In genomic region chr1:232610187-232610901, GRCh38 we compare ENCODE assay signal across 29 cellular contexts. TPM values are rescaled to one million over a fixed set of nuclear protein-coding genes. Genes with fewer than 3 reads are reported as not detected.
DNase-seq lines count a peak whose midpoint lies in the region; ATAC-seq, FAIRE-seq and TF ChIP-seq lines count a peak whose summit lies in the region.
"Had no signal": no experiment of that assay in that cellular context is flagged by ENCODE, and none has a peak within 500 bp of the region (broad histone marks: within the 10 kb centered on the region; RNA-seq: fewer than 3 reads in every experiment).

No MANE protein-coding gene starts in this region.

- H3K79me2 ChIP-seq in HepG2 (ENCODE audit: insufficient read depth, low read length): no peaks in the 10 kb centered on the region

- H2AFZ ChIP-seq in HepG2 (ENCODE audit: low read length): no peak overlapping the region

- H3K27me3 ChIP-seq in HepG2 (ENCODE audit: control insufficient read depth in 1 of 2, insufficient read depth in 2 of 2, low read length in 2 of 2) (no peaks in the 10 kb centered on the region), spleen (replicated peaks in 1 of 7) (no peaks in the 10 kb centered on the region)
- H3K27me3 ChIP-seq: body of pancreas, foreskin keratinocyte, SJSA1 had no signal

- H3K4me3 ChIP-seq in HepG2 (replicated peaks in 1 of 3; ENCODE audit: insufficient read depth in 1 of 3, low read depth in 2 of 3, low read length in 3 of 3) (no peak overlapping the region), spleen (peak overlapping the region in 1 of 8 donors; percentile 45)
- H3K4me3 ChIP-seq: body of pancreas, prostate gland, SJSA1 had no signal

- H3K4me1 ChIP-seq in HepG2 (ENCODE audit: insufficient read depth, low read length): no peaks in the 10 kb centered on the region
- peaks cover 0 to 50% (median 2%) of the 10 kb centered on the region in 6 donors for H3K4me1 ChIP-seq in spleen
- H3K4me1 ChIP-seq: foreskin keratinocyte, prostate gland had no signal

- TF ChIP-seq POLR2A in HepG2 (IDR thresholded peaks at IDR 0.05; ENCODE audit: insufficient read depth in 1 of 2, low read depth in 2 of 2, low read length in 2 of 2) (no peak), spleen (IDR thresholded peaks at IDR 0.05) (no peak), GM12892 (IDR thresholded peaks at IDR 0.05; ENCODE audit: low read depth, low read length) (no peak)

- ATAC-seq in HepG2 (no peak), GM21717 (IDR thresholded peaks at IDR 0.05; ENCODE audit: unreplicated experiment) (no peak)
- ATAC-seq: activated CD4-positive, CD25-positive, alpha-beta regulatory T cell treated with anti-CD3 and anti-CD28 coated beads, Interleukin-2, amount 50 U/mL, for 24 hours; activated CD8-positive, alpha-beta T cell treated with anti-CD3 and anti-CD28 coated beads, Interleukin-2, amount 10 ng/mL, durations not matched to agents 7 days and 5 days; activated naive CD8-positive, alpha-beta T cell treated with anti-CD3 and anti-CD28 coated beads, Interleukin-2, amount 50 U/mL, for 24 hours; body of pancreas; CD8-positive, alpha-beta T cell; esophagus mucosa; foreskin keratinocyte; T-cell had no signal

- no peaks in the 10 kb centered on the region for H3K36me3 ChIP-seq in HepG2 (replicated peaks in 1 of 2; ENCODE audit: control insufficient read depth in 1 of 2, insufficient read depth in 2 of 2, low read length in 2 of 2)
- H3K36me3 ChIP-seq in spleen: no peaks in the 10 kb centered on the region
- H3K36me3 ChIP-seq: prostate gland, SJSA1 had no signal

- POLR2A ChIA-PET in HepG2 (lab: Yijun Ruan, JAX): no interaction called here

- intact Hi-C loops in HepG2 (cut with micrococcal nuclease; ENCODE audit: unreplicated experiment): no loop called here
- intact Hi-C loops in spleen (cut with DNase I; ENCODE audit: low total_unique reads): no loop called here

- H4K20me1 ChIP-seq in HepG2 (ENCODE audit: insufficient read depth, low read length): no peaks in the 10 kb centered on the region

- DNase-seq in NCI-H1105 treated with DMSO at 0.1 percent for 48 hours (lab: John Stamatoyannopoulos, UW) (peak; percentile 12), NCI-H1105 (lab: John Stamatoyannopoulos, UW) (no peak), astrocyte of the hippocampus (ENCODE audit: low read depth, low spot score) (peak; percentile 33), HepG2 (ENCODE audit: low spot score) (no peak), spleen (no peak), GM12892 (ENCODE audit: insufficient read length) (no peak)
- no peak for DNase-seq in activated CD4-positive, CD25-positive, alpha-beta regulatory T cell (lab: John Stamatoyannopoulos, UW)
- DNase-seq: activated CD8-positive, alpha-beta T cell treated with anti-CD3 and anti-CD28 coated beads, Interleukin-2, amount 10 ng/mL, durations not matched to agents 7 days and 5 days; activated effector memory CD4-positive, alpha-beta T cell treated with anti-CD3 and anti-CD28 coated beads, Interleukin-2, amount 50 U/mL, for 16 hours; activated naive CD8-positive, alpha-beta T cell treated with anti-CD3 and anti-CD28 coated beads, Interleukin-2, amount 50 U/mL, for 24 hours; activated T-cell treated with anti-CD3 and anti-CD28 coated beads for 4 hours; CD8-positive, alpha-beta T cell; DMS53; effector memory CD4-positive, alpha-beta T cell; foreskin keratinocyte; GOT3; immature natural killer cell; Karpas-422; NCI-H187 treated with DMSO at 0.1 percent for 48 hours; NK-92 treated with Interleukin-12 subunit alpha and Interleukin-12 subunit beta, amount 100 ng/mL, for 24 hours; stimulated activated CD8-positive, alpha-beta memory T cell treated with anti-CD3 and anti-CD28 coated beads, Interleukin-4, amount 100 ng/mL, for 48 hours; T-cell had no signal

- no peak for TF ChIP-seq RAD21 in HepG2 (CRISPR knock-in tag; IDR thresholded peaks at IDR 0.05)

- H3K9ac ChIP-seq in HepG2 (ENCODE audit: insufficient read depth, low read depth, low read length): no peak overlapping the region

- CTCF ChIA-PET in HepG2 (lab: Yijun Ruan, JAX; ENCODE audit: low intra/inter-chr PET ratio, low total read pairs): no interaction called here

- TF ChIP-seq CTCF in HepG2 (CRISPR knock-in tag; IDR thresholded peaks at IDR 0.05) (no peak), spleen (IDR thresholded peaks at IDR 0.05 in 8 of 11, conservative IDR thresholded peaks at IDR 0.05 in 3 of 11) (no peak)

- in situ Hi-C loops in HepG2 (cut with HindIII; ENCODE audit: extremely low pct_ligation_motif_present, low pct_unique_long_range_greater_than_20kb): no loop called here

- H3K4me2 ChIP-seq in HepG2 (ENCODE audit: low read depth, low read length): no peak overlapping the region

- no peak for TF ChIP-seq EP300 in HepG2 (IDR thresholded peaks at IDR 0.05; ENCODE audit: low read depth in 2 of 2, low read length in 2 of 2)
- TF ChIP-seq EP300 in HepG2 (CRISPR knock-in tag; IDR thresholded peaks at IDR 0.05; ENCODE audit: borderline replicate concordance): no peak

- FAIRE-seq in HepG2 (lab: Jason Lieb, UNC) (no peak), GM12892 (lab: Jason Lieb, UNC) (no peak)
- FAIRE-seq: G401.6 had no signal

- no peaks in the 10 kb centered on the region for H3K9me3 ChIP-seq in HepG2 (ENCODE audit: low read length)
- H3K9me3 ChIP-seq in spleen: no peaks in the 10 kb centered on the region
- H3K9me3 ChIP-seq: body of pancreas, prostate gland, SJSA1 had no signal

- 5% methylated on average over 6 of the region's 6 CpGs for WGBS in HepG2 (ENCODE audit: low lambda C conversion rate)
- WGBS in spleen, 5 donors: 74 to 88% (median 82%) methylated on average over 6 of the region's 6 CpGs

- BruUV-seq in HepG2 (replicated peaks; lab: Mats Ljungman, UMichigan): no TSS peak

- H3K27ac ChIP-seq in HepG2 (ENCODE audit: extremely low read length, insufficient read depth, low read length): no peak overlapping the region
- H3K27ac ChIP-seq in spleen: peak overlapping the region in 6 of 8 donors; percentile 39 to 82 (median 70)
- H3K27ac ChIP-seq: foreskin keratinocyte, prostate gland, SJSA1 had no signal

TF ChIP-seq in HepG2, 621 proteins besides CTCF, POLR2A, EP300 and RAD21:
- peak; percentile 80 for TF ChIP-seq RFX5 (IDR thresholded peaks at IDR 0.05; ENCODE audit: low read depth, low read length)
- no peak for TF ChIP-seq ZNF333 (CRISPR knock-in tag; IDR thresholded peaks at IDR 0.05; ENCODE audit: borderline replicate concordance)
- no peak for TF ChIP-seq GLI4 (CRISPR knock-in tag; IDR thresholded peaks at IDR 0.05; ENCODE audit: borderline replicate concordance)
- TF ChIP-seq ZNF850 (CRISPR knock-in tag; conservative IDR thresholded peaks at IDR 0.05): no peak
- no peak for TF ChIP-seq ZNF572 (CRISPR knock-in tag; IDR thresholded peaks at IDR 0.05)
- TF ChIP-seq ZNF800 (CRISPR knock-in tag; IDR thresholded peaks at IDR 0.05): no peak
- TF ChIP-seq ZNF619 (CRISPR knock-in tag; IDR thresholded peaks at IDR 0.05): no peak

RNA-seq across cellular contexts. Expression of gene SIPA1L2, which starts 19.6 kb away (rescaled TPM):
- total RNA-seq in HepG2 (2016; rRNA removed; fragmentation: Illumina TruSeq; extraction: Trizol) (0.03 TPM in 1 of 2 replicates, not detected in the other), spleen (10 to 100 TPM; 18.4 to 67.7 (median 34.6) TPM)
- not detected in 2 replicates for total RNA-seq in HepG2 (2016; cell fraction: cytosol; rRNA removed; fragmentation: Illumina TruSeq; extraction: Trizol; ENCODE audit: low read depth)
- total RNA-seq in HepG2 (2016; cell fraction: insoluble cytoplasmic fraction; rRNA removed; fragmentation: Illumina TruSeq; extraction: Trizol): not detected in 2 replicates
- total RNA-seq in HepG2 (2016; cell fraction: membrane; rRNA removed; fragmentation: Illumina TruSeq; extraction: Trizol): 0.03 TPM in 1 of 2 replicates, not detected in the other
- not detected in 2 replicates for total RNA-seq in HepG2 (2016; cell fraction: nucleus; rRNA removed; fragmentation: Illumina TruSeq; extraction: Trizol)
- polyA plus RNA-seq in HepG2 (2011; rRNA removed) (0.01 and 0.03 TPM in 2 replicates), spleen (1 to 10 TPM; 1.1 to 5.3 (median 2.3) TPM)
- 0.01 TPM in 1 of 2 replicates, not detected in the other for polyA plus RNA-seq in HepG2 (2011; cell fraction: cytosol; rRNA removed)
- polyA plus RNA-seq in HepG2 (2011; cell fraction: nucleus; rRNA removed): 0.05 TPM in 1 of 2 replicates, not detected in the other
- not detected in 2 replicates for polyA plus RNA-seq in HepG2 (2012)
- not detected in 2 replicates for polyA plus RNA-seq in HepG2 (2016; cell fraction: cytosol; fragmentation: Illumina TruSeq; extraction: Trizol; ENCODE audit: low read depth)
- not detected in 2 replicates for polyA plus RNA-seq in HepG2 (2016; cell fraction: insoluble cytoplasmic fraction; fragmentation: Illumina TruSeq; extraction: Trizol; ENCODE audit: low read depth)
- not detected in 2 replicates for polyA plus RNA-seq in HepG2 (2016; cell fraction: membrane; fragmentation: Illumina TruSeq; extraction: Trizol; ENCODE audit: low read depth)
- polyA plus RNA-seq in HepG2 (2016; cell fraction: nucleus; fragmentation: Illumina TruSeq; extraction: Trizol; ENCODE audit: insufficient read depth, low read depth): not detected in 2 replicates
- polyA minus RNA-seq in HepG2 (2011; rRNA and poly(A)+ RNA removed; ENCODE audit: low replicate concordance): 0.77 TPM in 1 of 2 replicates, not detected in the other
- not detected in 2 replicates for polyA minus RNA-seq in HepG2 (2011; cell fraction: cytosol; rRNA and poly(A)+ RNA removed)
- polyA minus RNA-seq in HepG2 (2011; cell fraction: nucleus; rRNA and poly(A)+ RNA removed): not detected in 2 replicates
- not detected for polyA plus RNA-seq in GM12892 (2012; ENCODE audit: missing spikeins)

Comparison
In these comparisons a context has a peak if more than half of its experiments do, and no peak if none do; other contexts are left out.
1. DNase-seq: peak in NCI-H1105 treated with DMSO at 0.1 percent for 48 hours (single experiment) and astrocyte of the hippocampus (single experiment); none in NCI-H1105 (single experiment), HepG2 (single experiment), spleen (single experiment), activated CD4-positive, CD25-positive, alpha-beta regulatory T cell (0 of 4) and GM12892 (single experiment).
2. RNA of gene SIPA1L2, which starts 19.6 kb away (total RNA-seq): 18.4 to 67.7 TPM in spleen; 0.03 TPM in HepG2; every median in the first group is over 10 times any median in the second.